In the genomic region with DNA sequence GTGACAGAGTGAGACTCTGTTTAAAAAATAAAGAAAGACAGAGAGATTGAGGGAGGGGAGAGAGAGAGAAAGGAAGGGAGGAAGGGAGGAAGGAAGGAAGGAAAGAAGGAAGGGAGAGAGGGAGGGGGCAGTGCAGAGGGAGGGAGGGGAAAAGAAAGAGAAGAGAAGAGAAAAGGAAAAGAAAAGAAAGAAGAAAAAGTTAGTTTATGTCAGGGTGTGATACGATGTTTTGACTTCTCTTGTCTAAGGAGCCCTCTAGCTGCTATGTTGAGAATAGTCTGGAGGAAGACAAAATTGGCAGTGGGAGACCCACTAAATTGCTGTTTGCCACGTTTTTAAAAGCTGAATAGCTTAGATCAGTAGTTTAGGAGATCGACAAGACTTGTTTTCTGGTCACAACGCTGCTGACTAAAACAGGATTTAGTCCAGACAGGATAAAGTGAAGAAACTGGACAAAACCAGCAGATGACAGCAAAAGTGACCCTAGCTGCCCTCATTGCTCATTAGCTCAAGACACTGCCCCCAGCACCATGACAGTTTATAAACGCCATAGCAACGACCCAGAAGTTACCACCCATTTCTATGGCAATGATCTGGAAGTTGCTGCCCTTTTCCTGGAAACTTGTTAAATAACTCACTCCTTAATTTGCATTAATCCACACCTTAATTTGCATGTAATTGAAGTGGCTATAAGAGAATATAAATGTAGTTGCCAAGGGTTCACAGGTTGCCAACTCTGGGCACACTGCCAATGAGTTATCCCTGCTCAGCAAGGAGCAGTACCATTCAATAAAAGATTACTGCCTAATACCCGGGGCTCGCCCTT, we compare ENCODE assay signal across 9 cellular contexts. TPM values are rescaled to one million over a fixed set of nuclear protein-coding genes. Genes with fewer than 3 reads are reported as not detected.
DNase-seq lines count a peak whose midpoint lies in the region; ATAC-seq and TF ChIP-seq lines count a peak whose summit lies in the region.
"Had no signal": no experiment of that assay in that cellular context is flagged by ENCODE, and none has a peak within 500 bp of the region (broad histone marks: within the 10 kb centered on the region; RNA-seq: fewer than 3 reads in every experiment).

No MANE protein-coding gene starts in this region.

- H3K4me1 ChIP-seq in trophoblast cell (ENCODE audit: control insufficient read depth in 1 of 2, insufficient read depth in 2 of 2, low read length in 2 of 2) = no peaks in the 10 kb centered on the region
- no peaks in the 10 kb centered on the region for H3K4me1 ChIP-seq in CD8-positive, alpha-beta memory T cell (ENCODE audit: insufficient read depth, low read length)

- H3K27me3 ChIP-seq in CD4-positive, alpha-beta T cell (ENCODE audit: control insufficient read depth, insufficient read depth, low read length) = no peaks in the 10 kb centered on the region
- H3K27me3 ChIP-seq in trophoblast cell (ENCODE audit: insufficient read depth, low read length) = no peaks in the 10 kb centered on the region
- no peaks in the 10 kb centered on the region for H3K27me3 ChIP-seq in CD8-positive, alpha-beta memory T cell (ENCODE audit: insufficient read depth, low read length, poor library complexity, severe bottlenecking)

- H3K14ac ChIP-seq in trophoblast cell (ENCODE audit: low read length) = no peak overlapping the region

- POLR2A ChIA-PET in CD4-positive, alpha-beta T cell (lab: Charles Lee) = interaction anchor here (1.7 kb wide), 1 partner anchor 13 kb away, joined by 4 read pairs; no protein-coding TSS in a partner anchor
- POLR2A ChIA-PET in CD8-positive, alpha-beta memory T cell (lab: Charles Lee) = interaction anchor here (0.5 kb wide), 1 partner anchor 83 kb away, joined by 5 read pairs; no protein-coding TSS in a partner anchor

- no peak overlapping the region for H2AFZ ChIP-seq in trophoblast cell (ENCODE audit: insufficient read depth, low read length, poor library complexity)

- CTCF ChIA-PET in CD4-positive, alpha-beta T cell (lab: Charles Lee) = interaction anchor here (1.1 kb wide), 1 partner anchor 21 kb away, joined by 4 read pairs; no protein-coding TSS in a partner anchor
- CTCF ChIA-PET in CD8-positive, alpha-beta memory T cell (lab: Charles Lee) = interaction anchor here (0.8 to 2.8 kb wide), 4 partner anchors 10 to 94 kb away, joined by 3 to 8 read pairs (median 4); no protein-coding TSS in a partner anchor

- WGBS in trophoblast cell (ENCODE audit: extremely low coverage, insufficient coverage, insufficient read length) = no CpG with 5 or more reads among the region's 8 CpGs

- H3K27ac Mint-ChIP-seq in CD4-positive, alpha-beta T cell = no peak overlapping the region
- peak overlapping the region in 3 of 8 donors; percentile 7 to 60 (median 43) for H3K27ac Mint-ChIP-seq in CD8-positive, alpha-beta memory T cell

- no peaks in the 10 kb centered on the region for H3K9me3 ChIP-seq in CD4-positive, alpha-beta T cell (ENCODE audit: control insufficient read depth, low read length)
- no peaks in the 10 kb centered on the region for H3K9me3 ChIP-seq in trophoblast cell (ENCODE audit: insufficient read depth, low read depth, low read length)
- no peaks in the 10 kb centered on the region for H3K9me3 ChIP-seq in CD8-positive, alpha-beta memory T cell (ENCODE audit: low read length)

- H3K27me3 Mint-ChIP-seq in CD4-positive, alpha-beta T cell = no peaks in the 10 kb centered on the region
- peaks cover 5 to 9% of the 10 kb centered on the region in 2 donors for H3K27me3 Mint-ChIP-seq in CD8-positive, alpha-beta memory T cell

- H2BK12ac ChIP-seq in trophoblast cell (ENCODE audit: low read length) = no peak overlapping the region

- H2BK5ac ChIP-seq in trophoblast cell (ENCODE audit: low read depth, low read length, poor library complexity) = no peak overlapping the region

- H3K79me2 ChIP-seq in trophoblast cell (ENCODE audit: control insufficient read depth, insufficient read depth, low read length, poor library complexity) = no peaks in the 10 kb centered on the region

- no peaks in the 10 kb centered on the region for H3K9me3 Mint-ChIP-seq in CD4-positive, alpha-beta T cell
- H3K9me3 Mint-ChIP-seq in CD8-positive, alpha-beta memory T cell = no peaks in the 10 kb centered on the region

- H3K23ac ChIP-seq in trophoblast cell (ENCODE audit: low read length) = no peak overlapping the region

- ATAC-seq in CD4-positive, alpha-beta T cell (ENCODE audit: poor library complexity) = no peak
- no peak for ATAC-seq in HG03139 (IDR thresholded peaks at IDR 0.05; ENCODE audit: unreplicated experiment)

- no peaks in the 10 kb centered on the region for H3K36me3 ChIP-seq in trophoblast cell (ENCODE audit: control insufficient read depth in 1 of 2, insufficient read depth in 2 of 2, low read length in 2 of 2)
- no peaks in the 10 kb centered on the region for H3K36me3 ChIP-seq in CD8-positive, alpha-beta memory T cell (ENCODE audit: insufficient read depth, low read length)

- H4K12ac ChIP-seq in trophoblast cell (ENCODE audit: low read depth, low read length) = no peak overlapping the region

- no peak overlapping the region for H3K27ac ChIP-seq in CD4-positive, alpha-beta T cell (ENCODE audit: low read depth, low read length)
- no peak overlapping the region for H3K27ac ChIP-seq in trophoblast cell (ENCODE audit: low read depth, low read length)
- no peak overlapping the region for H3K27ac ChIP-seq in CD8-positive, alpha-beta memory T cell (ENCODE audit: low read depth, low read length)
- H3K27ac ChIP-seq: HL-60 had no signal

- H3K4ac ChIP-seq in trophoblast cell (ENCODE audit: low read depth, low read length) = no peak overlapping the region

- H4K91ac ChIP-seq in trophoblast cell (ENCODE audit: low read depth, low read length) = no peak overlapping the region

- peak; percentile 24 for TF ChIP-seq CTCF in CD4-positive, alpha-beta T cell (IDR thresholded peaks at IDR 0.05)
- TF ChIP-seq CTCF in WI38 (IDR thresholded peaks at IDR 0.05; ENCODE audit: low read depth, low read length) = peak; percentile 40

- DNase-seq in CD4-positive, alpha-beta T cell = no peak
- DNase-seq in Kasumi-1 (lab: John Stamatoyannopoulos, UW) (peak; percentile 71 to 81), medulla oblongata (ENCODE audit: extremely low spot score) (peak; percentile 4), trophoblast cell (no peak)
- DNase-seq in CD8-positive, alpha-beta memory T cell = no peak
- no peak for DNase-seq in effector CD8-positive, alpha-beta T cell (lab: John Stamatoyannopoulos, UW)

- no peaks in the 10 kb centered on the region for H3K36me3 Mint-ChIP-seq in CD4-positive, alpha-beta T cell (ENCODE audit: low read depth)
- H3K36me3 Mint-ChIP-seq in CD8-positive, alpha-beta memory T cell = no peaks in the 10 kb centered on the region

- no peak overlapping the region for H2AK5ac ChIP-seq in trophoblast cell (ENCODE audit: low read length)

- no peak overlapping the region for H3K4me2 ChIP-seq in trophoblast cell (ENCODE audit: low read length)

- H2BK120ac ChIP-seq in trophoblast cell (ENCODE audit: insufficient read depth, low read length, poor library complexity) = no peak overlapping the region

- H3K79me1 ChIP-seq in trophoblast cell (ENCODE audit: low read length) = no peaks in the 10 kb centered on the region

- peaks cover 23% of the 10 kb centered on the region for H3K4me1 Mint-ChIP-seq in CD4-positive, alpha-beta T cell (ENCODE audit: low read depth)
- peaks cover 1 to 10% (median 5%) of the 10 kb centered on the region in 3 donors for H3K4me1 Mint-ChIP-seq in CD8-positive, alpha-beta memory T cell

- intact Hi-C loops in CD4-positive, alpha-beta T cell (cut with DNase I, micrococcal nuclease) = no loop called here

- H3K9ac ChIP-seq in trophoblast cell (ENCODE audit: low read length) = no peak overlapping the region

- H3K4me3 ChIP-seq in WI38 (ENCODE audit: low read depth, low read length) (no peak overlapping the region), trophoblast cell (ENCODE audit: low read depth, low read length) (no peak overlapping the region)
- no peak overlapping the region for H3K4me3 ChIP-seq in CD8-positive, alpha-beta memory T cell (ENCODE audit: low read length)

- no peak overlapping the region for H4K8ac ChIP-seq in trophoblast cell (ENCODE audit: low read depth, low read length)

- no peak overlapping the region for H3K4me3 Mint-ChIP-seq in CD4-positive, alpha-beta T cell
- H3K4me3 Mint-ChIP-seq in CD8-positive, alpha-beta memory T cell = no peak overlapping the region

- no peak overlapping the region for H3K18ac ChIP-seq in trophoblast cell (ENCODE audit: low read length)

RNA-seq across cellular contexts. Expression of gene TEX101, which starts 11.1 kb away (rescaled TPM):
- not detected for total RNA-seq in CD4-positive, alpha-beta T cell
- 0.11 and 0.18 TPM in 2 replicates for polyA plus RNA-seq in trophoblast cell (2013)
- not detected for total RNA-seq in CD8-positive, alpha-beta memory T cell
- polyA plus RNA-seq in CD8-positive, alpha-beta memory T cell = not detected

RNA-seq across cellular contexts. Expression of gene LYPD3, which starts 39.6 kb away (rescaled TPM):
- total RNA-seq in CD4-positive, alpha-beta T cell = 10 to 100 TPM; 35.6 to 37.3 TPM
- polyA plus RNA-seq in trophoblast cell (2013) = 44.9 and 48.1 TPM in 2 replicates
- 1 to 10 TPM in 1 of 2 experiments, under 1 TPM in 1; 0.84 to 1.2 TPM for total RNA-seq in CD8-positive, alpha-beta memory T cell
- 3.8 TPM for polyA plus RNA-seq in CD8-positive, alpha-beta memory T cell

Comparison
In these comparisons a context has a peak if more than half of its experiments do, and no peak if none do; other contexts are left out.
1. DNase-seq: peak in Kasumi-1 (2 of 2) and medulla oblongata (single experiment); none in CD4-positive, alpha-beta T cell (0 of 10), trophoblast cell (0 of 2), CD8-positive, alpha-beta memory T cell (0 of 5) and effector CD8-positive, alpha-beta T cell (single experiment).
2. RNA of gene LYPD3, which starts 39.6 kb away (total RNA-seq): 35.6 to 37.3 TPM in CD4-positive, alpha-beta T cell; 0.84 to 1.2 TPM in CD8-positive, alpha-beta memory T cell; every median in the first group is over 10 times any median in the second.